Comparison of ENCODE assay signal across 8 cellular contexts in the genomic region with DNA sequence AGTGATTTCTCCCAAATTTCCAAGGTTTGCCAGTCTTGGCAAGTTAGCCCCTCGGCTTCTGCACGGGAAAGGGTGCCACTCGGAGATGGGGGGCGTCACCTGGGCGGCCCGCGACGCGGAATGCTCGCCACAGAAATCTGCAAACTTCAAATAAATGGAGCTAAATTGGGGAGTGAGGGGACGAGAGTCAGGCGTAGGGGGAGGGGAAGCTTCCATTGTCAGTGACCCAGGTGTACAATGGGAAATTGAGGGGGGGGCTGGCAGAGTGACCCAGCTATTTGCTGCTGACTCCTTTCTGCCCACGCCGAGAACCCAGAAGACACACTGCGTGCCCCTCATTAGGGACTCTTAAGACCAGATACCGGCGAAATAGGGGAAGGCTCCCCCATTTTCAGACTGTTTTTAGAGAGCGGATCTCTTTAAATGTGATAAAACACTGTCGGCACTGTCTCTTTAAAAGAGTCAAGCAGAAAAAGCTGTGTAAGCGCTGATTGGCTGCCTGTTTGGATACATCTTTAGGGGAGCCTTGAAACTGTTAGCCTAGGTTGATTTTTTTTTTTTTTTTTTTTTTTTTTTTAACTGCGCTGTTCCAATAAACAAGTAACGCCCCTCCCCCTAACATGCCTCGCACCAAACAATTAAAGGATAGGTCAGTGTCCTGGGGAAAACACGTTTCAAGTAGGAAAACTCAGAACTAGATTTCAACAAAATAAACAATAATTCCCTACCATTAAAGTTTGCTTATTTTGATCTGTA. TPM values are rescaled to one million over a fixed set of nuclear protein-coding genes. Genes with fewer than 3 reads are reported as not detected.
DNase-seq lines count a peak whose midpoint lies in the region; ATAC-seq and TF ChIP-seq lines count a peak whose summit lies in the region.

No MANE protein-coding gene starts in this region.

- no peak for TF ChIP-seq CTCF in BE2C (IDR thresholded peaks at IDR 0.05; ENCODE audit: low read depth, low read length)
- TF ChIP-seq CTCF in Panc1 (IDR thresholded peaks at IDR 0.05): no peak
- TF ChIP-seq CTCF in esophagus muscularis mucosa (IDR thresholded peaks at IDR 0.05): peak in 1 of 3 experiments; percentile 5
- TF ChIP-seq CTCF in mucosa of descending colon (IDR thresholded peaks at IDR 0.05): no peak

- CTCF ChIA-PET in Panc1 (lab: Charles Lee): no interaction called here

- no peaks in the 10 kb centered on the region for H3K27me3 ChIP-seq in BE2C
- H3K27me3 ChIP-seq in Karpas-422 (ENCODE audit: low read length): no peaks in the 10 kb centered on the region
- H3K27me3 ChIP-seq in Panc1 (ENCODE audit: control insufficient read depth, insufficient read depth, low read length): no peaks in the 10 kb centered on the region
- H3K27me3 ChIP-seq in esophagus muscularis mucosa: no peaks in the 10 kb centered on the region

- WGBS in esophagus muscularis mucosa: under 1% methylated on average over 24 of the region's 24 CpGs

- peaks cover 10% of the 10 kb centered on the region for H3K36me3 ChIP-seq in BE2C
- H3K36me3 ChIP-seq in Karpas-422 (ENCODE audit: insufficient read depth, low read length): no peaks in the 10 kb centered on the region
- no peaks in the 10 kb centered on the region for H3K36me3 ChIP-seq in Panc1 (ENCODE audit: control insufficient read depth, insufficient read depth, low read length)
- H3K36me3 ChIP-seq in esophagus muscularis mucosa: peaks cover 0 to 9% (median 0%) of the 10 kb centered on the region in 4 donors
- H3K36me3 ChIP-seq in mucosa of descending colon (ENCODE audit: low read depth): peaks cover 4% of the 10 kb centered on the region

- H3K9me2 ChIP-seq in Karpas-422 (replicated peaks; ENCODE audit: insufficient read depth, low read length): no peaks in the 10 kb centered on the region

- peak overlapping the region; percentile 68; the same call in 1 of the 2 replicates for H2AFZ ChIP-seq in Karpas-422 (ENCODE audit: low read length)

- peak; percentile 44 for ATAC-seq in GM19395 (IDR thresholded peaks at IDR 0.05; ENCODE audit: unreplicated experiment)
- ATAC-seq in Panc1: peak; percentile 42
- peak; percentile 66 for ATAC-seq in mucosa of descending colon

- H3K27ac ChIP-seq in Karpas-422 (ENCODE audit: low read length) (peak overlapping the region; percentile 20; the same call in 1 of the 2 replicates), Panc1 (ENCODE audit: low read length) (peak overlapping the region; percentile 77), esophagus muscularis mucosa (replicated peaks in 1 of 4) (peak overlapping the region; percentile 93 to 99 (median 98))

- DNase-seq in BE2C (peak; percentile 59), Karpas-422 (peak; percentile 93), Panc1 (ENCODE audit: low read depth, low spot score) (peak; percentile 73), esophagus muscularis mucosa (ENCODE audit: extremely low spot score) (no peak), mucosa of descending colon (peak; percentile 67 to 91 (median 69))
- DNase-seq in activated T-cell treated with anti-CD3 and anti-CD28 coated beads, Interleukin-2, amount 50 U/mL, for 48 hours: peak; percentile 48 to 56
- peak; percentile 46 for DNase-seq in stimulated activated naive CD4-positive, alpha-beta T cell treated with Interleukin-2 at 50 U/mL for 16 hours (lab: John Stamatoyannopoulos, UW)

- no peak for TF ChIP-seq EP300 in esophagus muscularis mucosa (IDR thresholded peaks at IDR 0.05)

- H3K79me2 ChIP-seq in Karpas-422 (ENCODE audit: low read length): no peaks in the 10 kb centered on the region

- peak overlapping the region; percentile 82 for H3K4me2 ChIP-seq in Karpas-422 (ENCODE audit: low read depth, low read length, poor library complexity, severe bottlenecking)

- no peak for TF ChIP-seq POLR2A in esophagus muscularis mucosa (IDR thresholded peaks at IDR 0.05; ENCODE audit: low read depth)

- POLR2A ChIA-PET in Panc1 (lab: Charles Lee): interaction anchor here (0.7 kb wide), 3 partner anchors 81 to 296 kb away, joined by 9 to 17 read pairs (median 13); no protein-coding TSS in a partner anchor

- in situ Hi-C loops in Panc1 (cut with HindIII; ENCODE audit: low pct_unique_long_range_greater_than_20kb, low sequenced_read_pairs): no loop called here

- peaks cover 17% of the 10 kb centered on the region for H3K4me1 ChIP-seq in BE2C
- peaks cover 14% of the 10 kb centered on the region for H3K4me1 ChIP-seq in Karpas-422 (ENCODE audit: low read length)
- peaks cover 19% of the 10 kb centered on the region for H3K4me1 ChIP-seq in Panc1 (ENCODE audit: control insufficient read depth, insufficient read depth, low read length)
- H3K4me1 ChIP-seq in esophagus muscularis mucosa: peaks cover 30 to 55% (median 49%) of the 10 kb centered on the region in 4 donors
- peaks cover 40% of the 10 kb centered on the region for H3K4me1 ChIP-seq in mucosa of descending colon (ENCODE audit: low read depth)

- H3K4me3 ChIP-seq in BE2C (ENCODE audit: low read depth, low read length) (peak overlapping the region; percentile 61), Karpas-422 (ENCODE audit: low read length) (peak overlapping the region; percentile 87), Panc1 (ENCODE audit: low read depth in 2 of 2, low read length in 2 of 2) (peak overlapping the region; percentile 57 to 78), esophagus muscularis mucosa (peak overlapping the region; percentile 88 to 99 (median 97)), mucosa of descending colon (peak overlapping the region; percentile 77)

- H3K9me3 ChIP-seq in BE2C: no peaks in the 10 kb centered on the region
- H3K9me3 ChIP-seq in Karpas-422 (ENCODE audit: low read length): no peaks in the 10 kb centered on the region
- H3K9me3 ChIP-seq in Panc1 (ENCODE audit: control insufficient read depth, insufficient read depth, low read depth, low read length): no peaks in the 10 kb centered on the region
- no peaks in the 10 kb centered on the region for H3K9me3 ChIP-seq in esophagus muscularis mucosa
- H3K9me3 ChIP-seq in mucosa of descending colon: no peaks in the 10 kb centered on the region

- peak overlapping the region; percentile 76 for H3K9ac ChIP-seq in Karpas-422 (ENCODE audit: low read length)

- BruUV-seq in Panc1 (replicated peaks; lab: Mats Ljungman, UMichigan): no TSS peak

- intact Hi-C loops in Panc1 (cut with micrococcal nuclease; ENCODE audit: unreplicated experiment) (loop anchor here (1.0 kb wide), 1 partner anchor 81 kb away; no protein-coding TSS in a partner anchor), esophagus muscularis mucosa (cut with DNase I) (loop anchor here (1.0 to 10.0 kb wide), 4 partner anchors 73 to 205 kb away; a partner anchor contains a TSS), mucosa of descending colon (cut with DNase I, micrococcal nuclease) (loop anchor here (5.0 to 10.0 kb wide), 3 partner anchors 80 to 283 kb away; no protein-coding TSS in a partner anchor)

- no peaks in the 10 kb centered on the region for H4K20me1 ChIP-seq in Karpas-422 (ENCODE audit: insufficient read depth, low read depth, low read length)

RNA-seq across cellular contexts. Expression of a gene that starts 1.2 kb away (rescaled TPM):
- 91.5 TPM for polyA plus RNA-seq in BE2C (2012; ENCODE audit: insufficient read depth, insufficient read length, low read depth)
- 2.4 and 4.7 TPM in 2 replicates for total RNA-seq in Karpas-422 (2014; rRNA removed; shearing (Covaris generic); ENCODE audit: low replicate concordance)
- total RNA-seq in Panc1 (2021; ENCODE audit: unreplicated experiment) (22.5 TPM), esophagus muscularis mucosa (10 to 100 TPM; 32.8 to 63.4 (median 47.4) TPM), mucosa of descending colon (10 to 100 TPM; 77.8 to 85.1 (median 82.0) TPM)
- 22.7 TPM for polyA plus RNA-seq in Panc1 (2012; ENCODE audit: insufficient read length)

Comparison
In these comparisons a context has a peak if more than half of its experiments do, and no peak if none do; other contexts are left out.
1. H3K27ac ChIP-seq: peak in every context shown above with its lines; median percentile 98 in esophagus muscularis mucosa; 77 in Panc1; 20 in Karpas-422.